9 cellular contexts compared by ENCODE assay signal in genomic region chr11:34234086-34234740, GRCh38.
A peak's percentile ranks its signal among the peaks of the same experiment; 100 is the strongest.
DNase-seq lines count a peak whose midpoint lies in the region; ATAC-seq and TF ChIP-seq lines count a peak whose summit lies in the region.
"Had no signal": no experiment of that assay in that cellular context is flagged by ENCODE, and none has a peak within 500 bp of the region (broad histone marks: within the 10 kb centered on the region; RNA-seq: fewer than 3 reads in every experiment).

No MANE protein-coding gene starts in this region.

- DNase-seq in Jurkat, Clone E6-1 (ENCODE audit: low read depth, low spot score), result peak; percentile 42
- DNase-seq in activated CD4-positive, alpha-beta T cell treated with anti-CD3 and anti-CD28 coated beads for 24 hours (ENCODE audit: low read depth in 2 of 2), result peak; percentile 55 to 67
- peak; percentile 58 for DNase-seq in effector CD8-positive, alpha-beta T cell (lab: John Stamatoyannopoulos, UW)
- DNase-seq in gastrocnemius medialis (peak in 1 of 2 donors; percentile 41), NCI-H1417 treated with DMSO at 0.1 percent for 48 hours (lab: John Stamatoyannopoulos, UW) (no peak), NCI-H2227 (lab: John Stamatoyannopoulos, UW; ENCODE audit: unreplicated experiment) (no peak)

- TF ChIP-seq CTCF in DOHH2 (IDR thresholded peaks at IDR 0.05; ENCODE audit: low read depth, low read length, poor library complexity, severe bottlenecking), result no peak
- TF ChIP-seq CTCF in gastrocnemius medialis (IDR thresholded peaks at IDR 0.05 in 4 of 5, conservative IDR thresholded peaks at IDR 0.05 in 1 of 5), result no peak

- H3F3A ChIP-seq in DOHH2 (ENCODE audit: control insufficient read depth, insufficient read depth), result no peaks in the 10 kb centered on the region

- peaks cover 48% of the 10 kb centered on the region for H3K27me3 ChIP-seq in DOHH2 (ENCODE audit: control insufficient read depth, low read length)
- H3K27me3 ChIP-seq in gastrocnemius medialis, result no peaks in the 10 kb centered on the region

- H3K27ac ChIP-seq in DOHH2 (ENCODE audit: low read depth, low read length) (no peak overlapping the region), gastrocnemius medialis (peak overlapping the region in 1 of 4 donors; percentile 41)

- peak overlapping the region; percentile 60 for H3K4me2 ChIP-seq in DOHH2 (ENCODE audit: low read length)

- no peaks in the 10 kb centered on the region for H4K20me1 ChIP-seq in DOHH2 (ENCODE audit: control insufficient read depth, insufficient read depth, low read depth, low read length)

- intact Hi-C loops in gastrocnemius medialis (cut with DNase I; ENCODE audit: low total_unique reads), result no loop called here

- H3K4me3 ChIP-seq in DOHH2 (ENCODE audit: low read length) (peak overlapping the region; percentile 41), gastrocnemius medialis (no peak overlapping the region)
- H3K4me3 ChIP-seq in Jurkat, Clone E6-1 (ENCODE audit: low read length), result no peak overlapping the region
- H3K4me3 ChIP-seq: skin epidermis had no signal

- no peaks in the 10 kb centered on the region for H3K36me3 ChIP-seq in DOHH2 (ENCODE audit: control insufficient read depth, low read length)
- H3K36me3 ChIP-seq in gastrocnemius medialis, result no peaks in the 10 kb centered on the region

- H3K4me1 ChIP-seq in DOHH2 (ENCODE audit: control insufficient read depth, low read length) (peaks cover 10% of the 10 kb centered on the region), gastrocnemius medialis (no peaks in the 10 kb centered on the region)

- no peak for TF ChIP-seq POLR2A in gastrocnemius medialis (IDR thresholded peaks at IDR 0.05)

- no peaks in the 10 kb centered on the region for H3K9me2 ChIP-seq in DOHH2 (replicated peaks; ENCODE audit: control insufficient read depth, low read length)

- H3K9me3 ChIP-seq in DOHH2 (ENCODE audit: control insufficient read depth, insufficient read depth, low read length) (no peaks in the 10 kb centered on the region), gastrocnemius medialis (no peaks in the 10 kb centered on the region)

- no peaks in the 10 kb centered on the region for H3K79me2 ChIP-seq in DOHH2 (ENCODE audit: control insufficient read depth, low read length)

- in situ Hi-C loops in gastrocnemius medialis (cut with MboI; ENCODE audit: low sequenced_read_pairs in 4 of 4), result no loop called here

- ATAC-seq in GM21723 (IDR thresholded peaks at IDR 0.05; ENCODE audit: unreplicated experiment), result peak; percentile 83
- peak; percentile 87 for ATAC-seq in gastrocnemius medialis

Comparison
In these comparisons a context has a peak if more than half of its experiments do, and no peak if none do; other contexts are left out.
1. DNase-seq: peak in Jurkat, Clone E6-1 (single experiment), activated CD4-positive, alpha-beta T cell treated with anti-CD3 and anti-CD28 coated beads for 24 hours (2 of 2) and effector CD8-positive, alpha-beta T cell (single experiment); none in NCI-H1417 treated with DMSO at 0.1 percent for 48 hours (single experiment) and NCI-H2227 (single experiment).